Comparison of ENCODE assay signal across 16 cellular contexts in the genomic region with DNA sequence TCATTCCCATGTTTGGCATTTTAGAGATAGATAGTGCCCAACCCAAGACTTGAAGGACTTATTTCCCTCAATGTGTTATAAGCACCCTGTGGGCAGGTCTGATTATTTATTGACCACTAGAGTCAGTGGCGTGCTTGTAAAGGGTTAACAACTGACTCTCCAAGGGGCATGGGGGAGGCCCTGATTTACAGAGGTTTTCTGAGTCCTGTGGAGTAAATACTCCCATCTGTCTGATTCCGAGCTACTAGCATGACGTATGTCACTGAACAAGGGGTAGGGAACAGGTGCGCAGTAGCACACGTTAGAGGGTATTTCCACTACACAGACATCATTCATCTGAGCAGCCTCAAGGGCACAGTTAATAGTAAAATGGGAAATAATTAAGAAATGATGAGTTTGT. TPM values are rescaled to one million over a fixed set of nuclear protein-coding genes. Genes with fewer than 3 reads are reported as not detected.
DNase-seq lines count a peak whose midpoint lies in the region; ATAC-seq, FAIRE-seq and TF ChIP-seq lines count a peak whose summit lies in the region.
"Had no signal": no experiment of that assay in that cellular context is flagged by ENCODE, and none has a peak within 500 bp of the region (broad histone marks: within the 10 kb centered on the region; RNA-seq: fewer than 3 reads in every experiment).

No MANE protein-coding gene starts in this region.

- peaks cover 8% of the 10 kb centered on the region for H3K4me1 Mint-ChIP-seq in CD8-positive, alpha-beta T cell (ENCODE audit: low read depth)

- ATAC-seq in left colon = no peak
- no peak for ATAC-seq in aorta (ENCODE audit: low FRiP score)
- no peak for ATAC-seq in CD8-positive, alpha-beta T cell

- TF ChIP-seq POLR2A in H1 (IDR thresholded peaks at IDR 0.05; ENCODE audit: control extremely low read depth in 1 of 2, low read depth in 2 of 2, low read length in 2 of 2) = no peak
- TF ChIP-seq POLR2A in sigmoid colon (IDR thresholded peaks at IDR 0.05) = no peak

- H3K4me3 ChIP-seq in BLaER1 (no peak overlapping the region), H1 (ENCODE audit: extremely low read depth in 1 of 4, insufficient read depth in 2 of 4, low read depth in 3 of 4, low read length in 4 of 4) (no peak overlapping the region), sigmoid colon (no peak overlapping the region), mesendoderm (ENCODE audit: low read length) (no peak overlapping the region), aorta (ENCODE audit: low read length in 2 of 2) (no peak overlapping the region)
- H3K4me3 ChIP-seq in CD8-positive, alpha-beta T cell (ENCODE audit: low read depth, low read length) = no peak overlapping the region

- POLR2A ChIA-PET in H1 (lab: Charles Lee; ENCODE audit: partially characterized antibody) = interaction anchor here (0.6 to 2.7 kb wide), 3 partner anchors 17 to 98 kb away, joined by 3 to 13 read pairs (median 4); partner anchors contain the start of gene TRAM2
- POLR2A ChIA-PET in CD8-positive, alpha-beta T cell (lab: Charles Lee) = interaction anchor here (1.5 kb wide), 1 partner anchor 18 kb away, joined by 6 read pairs; the partner anchor contains the start of gene TRAM2

- H2BK5ac ChIP-seq in H1 (ENCODE audit: low read depth, low read length) (no peak overlapping the region), mesendoderm (ENCODE audit: low read length) (no peak overlapping the region)

- H4K5ac ChIP-seq in H1 (ENCODE audit: insufficient read length, low read depth, low read length) = no peak overlapping the region
- no peak overlapping the region for H4K5ac ChIP-seq in mesendoderm (ENCODE audit: low read length)

- no peaks in the 10 kb centered on the region for H3K27me3 ChIP-seq in BLaER1
- no peaks in the 10 kb centered on the region; a peak in 1 of 7 replicates for H3K27me3 ChIP-seq in H1 (replicated peaks in 1 of 4; ENCODE audit: control insufficient read depth in 3 of 4, extremely low read depth in 1 of 4, insufficient read depth in 3 of 4, low read length in 3 of 4)
- H3K27me3 ChIP-seq in sigmoid colon = no peaks in the 10 kb centered on the region
- no peaks in the 10 kb centered on the region for H3K27me3 ChIP-seq in mesendoderm (ENCODE audit: insufficient read depth, low read length, poor library complexity)
- no peaks in the 10 kb centered on the region for H3K27me3 ChIP-seq in aorta (ENCODE audit: control insufficient read depth in 1 of 2, insufficient read depth in 2 of 2, low read length in 1 of 2)
- H3K27me3 ChIP-seq in CD8-positive, alpha-beta T cell (ENCODE audit: insufficient read depth, low read length) = no peaks in the 10 kb centered on the region

- H2BK12ac ChIP-seq in H1 (ENCODE audit: low read depth, low read length) = no peak overlapping the region

- no peak overlapping the region for H3K27ac Mint-ChIP-seq in CD8-positive, alpha-beta T cell
- H3K27ac Mint-ChIP-seq: activated naive CD8-positive, alpha-beta T cell had no signal

- H3K36me3 ChIP-seq in BLaER1 (no peaks in the 10 kb centered on the region), H1 (ENCODE audit: control insufficient read depth in 2 of 4, insufficient read depth in 4 of 4, low read length in 3 of 4) (no peaks in the 10 kb centered on the region), sigmoid colon (no peaks in the 10 kb centered on the region), mesendoderm (ENCODE audit: control insufficient read depth, insufficient read depth, low read length) (no peaks in the 10 kb centered on the region), aorta (ENCODE audit: control insufficient read depth in 1 of 2, insufficient read depth in 2 of 2, low read length in 1 of 2) (no peaks in the 10 kb centered on the region)
- no peaks in the 10 kb centered on the region for H3K36me3 ChIP-seq in CD8-positive, alpha-beta T cell (ENCODE audit: insufficient read depth, low read length)

- H3K4me2 ChIP-seq in BLaER1 = peak overlapping the region; percentile 68; the same call in 1 of the 2 replicates
- no peak overlapping the region for H3K4me2 ChIP-seq in H1 (ENCODE audit: insufficient read depth in 1 of 2, low read depth in 2 of 2, low read length in 2 of 2)
- no peak overlapping the region for H3K4me2 ChIP-seq in mesendoderm (ENCODE audit: low read length)

- H3K23ac ChIP-seq in H1 (ENCODE audit: insufficient read length) = no peak overlapping the region
- no peak overlapping the region for H3K23ac ChIP-seq in mesendoderm (ENCODE audit: low read length)

- H3K4me1 ChIP-seq in BLaER1 = peaks cover 49% of the 10 kb centered on the region
- H3K4me1 ChIP-seq in H1 (replicated peaks in 1 of 4; ENCODE audit: control insufficient read depth in 3 of 4, insufficient read depth in 4 of 4, low read length in 3 of 4) = peaks cover 0 to 6% (median 3%) of the 10 kb centered on the region in 4 experiments; a peak in 6 of 7 replicates
- peaks cover 0 to 40% (median 28%) of the 10 kb centered on the region in 4 donors for H3K4me1 ChIP-seq in sigmoid colon
- H3K4me1 ChIP-seq in mesendoderm (ENCODE audit: control insufficient read depth, low read depth, low read length) = no peaks in the 10 kb centered on the region
- H3K4me1 ChIP-seq in aorta (ENCODE audit: control insufficient read depth in 1 of 2, insufficient read depth in 2 of 2, low read length in 2 of 2) = peaks cover 2 to 3% of the 10 kb centered on the region in 2 donors
- H3K4me1 ChIP-seq in CD8-positive, alpha-beta T cell (ENCODE audit: insufficient read depth, low read length) = no peaks in the 10 kb centered on the region

- no peak overlapping the region for H3K56ac ChIP-seq in H1 (replicated peaks; ENCODE audit: insufficient read length, low read depth, low read length)
- H3K56ac ChIP-seq in mesendoderm (ENCODE audit: low read length) = no peak overlapping the region

- H2BK15ac ChIP-seq in H1 (ENCODE audit: low read length) (no peak overlapping the region), mesendoderm (replicated peaks; ENCODE audit: low read depth) (no peak overlapping the region)

- no peak overlapping the region for H2BK20ac ChIP-seq in H1 (ENCODE audit: low read length)

- H3K9me3 ChIP-seq in BLaER1 = no peaks in the 10 kb centered on the region
- no peaks in the 10 kb centered on the region for H3K9me3 ChIP-seq in H1 (ENCODE audit: insufficient read depth in 2 of 2, low read depth in 1 of 2, low read length in 1 of 2)
- no peaks in the 10 kb centered on the region for H3K9me3 ChIP-seq in sigmoid colon
- H3K9me3 ChIP-seq in aorta (ENCODE audit: control insufficient read depth, low read length) = no peaks in the 10 kb centered on the region
- H3K9me3 ChIP-seq in CD8-positive, alpha-beta T cell (ENCODE audit: low read length) = no peaks in the 10 kb centered on the region

- no peak overlapping the region for H2AFZ ChIP-seq in H1 (ENCODE audit: low read length)

- H3K9me3 Mint-ChIP-seq in CD8-positive, alpha-beta T cell = no peaks in the 10 kb centered on the region
- H3K9me3 Mint-ChIP-seq: H9; T-helper 1 cell treated with Interleukin-12 subunit alpha and Interleukin-12 subunit beta and Interleukin-4 antibody, amounts not matched to agents 30 μg/mL and 1 μg/mL, for 36 hours had no signal

- FAIRE-seq in H1 (lab: Jason Lieb, UNC) = no peak
- FAIRE-seq: RCC 7860 had no signal

- no peaks in the 10 kb centered on the region for H3K36me3 Mint-ChIP-seq in CD8-positive, alpha-beta T cell
- H3K36me3 Mint-ChIP-seq: activated naive CD8-positive, alpha-beta T cell had no signal

- H3K23me2 ChIP-seq in H1 (ENCODE audit: low read depth, low read length) = no peaks in the 10 kb centered on the region

- H4K8ac ChIP-seq in H1 (ENCODE audit: extremely low read depth, insufficient read depth, low read length) = peak overlapping the region; percentile 7; the same call in 1 of the 2 replicates
- H4K8ac ChIP-seq in mesendoderm (ENCODE audit: low read depth, low read length) = no peak overlapping the region

- intact Hi-C loops in sigmoid colon (cut with DNase I) = no loop called here
- intact Hi-C loops in left colon (cut with DNase I, micrococcal nuclease) = no loop called here
- intact Hi-C loops in aorta (cut with DNase I) = no loop called here
- intact Hi-C loops in CD8-positive, alpha-beta T cell (cut with DNase I, micrococcal nuclease) = no loop called here

- TF ChIP-seq EP300 in H1 (IDR thresholded peaks at IDR 0.05; ENCODE audit: borderline replicate concordance in 1 of 2, low read depth in 2 of 2, low read length in 2 of 2) (no peak), sigmoid colon (IDR thresholded peaks at IDR 0.05) (no peak)

- H2AK5ac ChIP-seq in H1 (ENCODE audit: low read depth, low read length) = no peak overlapping the region
- H2AK5ac ChIP-seq in mesendoderm (ENCODE audit: low read length) = no peak overlapping the region

- H3K4ac ChIP-seq in H1 (replicated peaks; ENCODE audit: insufficient read length, low read depth, low read length) = no peak overlapping the region
- H3K4ac ChIP-seq in mesendoderm (ENCODE audit: low read depth, low read length) = no peak overlapping the region

- H3K4me3 Mint-ChIP-seq in CD8-positive, alpha-beta T cell = no peak overlapping the region
- H3K4me3 Mint-ChIP-seq: activated naive CD8-positive, alpha-beta T cell; H9; T-helper 1 cell treated with Interleukin-12 subunit alpha and Interleukin-12 subunit beta and Interleukin-4 antibody, amounts not matched to agents 30 μg/mL and 1 μg/mL, for 36 hours had no signal

- H3K27me3 Mint-ChIP-seq in CD8-positive, alpha-beta T cell (ENCODE audit: low read depth) = peaks cover 4% of the 10 kb centered on the region
- H3K27me3 Mint-ChIP-seq: activated naive CD8-positive, alpha-beta T cell had no signal

- TF ChIP-seq CTCF in H1 (IDR thresholded peaks at IDR 0.05; ENCODE audit: control extremely low read depth in 1 of 3, insufficient read depth in 1 of 3, low read depth in 1 of 3, low read length in 3 of 3) = no peak
- TF ChIP-seq CTCF in sigmoid colon (IDR thresholded peaks at IDR 0.05) = no peak
- TF ChIP-seq CTCF in CD8-positive, alpha-beta T cell (IDR thresholded peaks at IDR 0.05) = no peak

- H3K27ac ChIP-seq in BLaER1 (no peak overlapping the region), H1 (ENCODE audit: low read depth, low read length) (no peak overlapping the region), sigmoid colon (peak overlapping the region; percentile 69 to 77 (median 72)), mesendoderm (ENCODE audit: low read depth, low read length) (no peak overlapping the region), aorta (ENCODE audit: low read depth in 1 of 2, low read length in 2 of 2) (no peak overlapping the region)
- no peak overlapping the region for H3K27ac ChIP-seq in CD8-positive, alpha-beta T cell (ENCODE audit: low read depth, low read length)

- no peak overlapping the region for H4K91ac ChIP-seq in H1 (replicated peaks; ENCODE audit: insufficient read length, low read length)

- H3K18ac ChIP-seq in H1 (ENCODE audit: extremely low read depth, low read length) (no peak overlapping the region), mesendoderm (ENCODE audit: low read length) (no peak overlapping the region)

- H2BK120ac ChIP-seq in H1 (replicated peaks; ENCODE audit: low read depth, low read length) = no peak overlapping the region
- H2BK120ac ChIP-seq in mesendoderm (ENCODE audit: low read depth, low read length) = no peak overlapping the region

- CTCF ChIA-PET in H1 (lab: Charles Lee; ENCODE audit: partially characterized antibody) = interaction anchor here (0.5 to 6.8 kb wide), 15 partner anchors 9 to 308 kb away, joined by 3 to 85 read pairs (median 5); partner anchors contain the start of genes EFHC1 and TRAM2
- CTCF ChIA-PET in CD8-positive, alpha-beta T cell (lab: Charles Lee) = interaction anchor here (1.0 to 2.1 kb wide), 6 partner anchors 9 to 330 kb away, joined by 3 to 6 read pairs (median 4); no protein-coding TSS in a partner anchor

- 94% methylated on average over 5 of the region's 5 CpGs; no CpG with 5 or more reads in 1 of the 2 experiments for WGBS in H1 (ENCODE audit: extremely low coverage in 1 of 2, insufficient coverage in 1 of 2, insufficient read length in 1 of 2, insufficient replicate concordance in 2 of 2, low coverage in 1 of 2, low lambda C conversion rate in 2 of 2, missing lambda C conversion rate in 1 of 2), 2 experiments
- WGBS in sigmoid colon, 2 donors = 88 to 92% methylated on average over 5 of the region's 5 CpGs
- no CpG with 5 or more reads among the region's 5 CpGs for WGBS in mesendoderm (ENCODE audit: extremely low coverage, insufficient coverage, low lambda C conversion rate)
- 89 to 92% methylated on average over 5 of the region's 5 CpGs for WGBS in aorta, 2 donors

- TF ChIP-seq RAD21 in H1 (IDR thresholded peaks at IDR 0.05 in 1 of 2, conservative IDR thresholded peaks at IDR 0.05 in 1 of 2; ENCODE audit: low read depth in 2 of 2, low read length in 2 of 2) = no peak

- no peak overlapping the region for H3K9ac ChIP-seq in BLaER1
- peak overlapping the region in 1 of 4 experiments; percentile 43; a peak in 1 of 7 replicates for H3K9ac ChIP-seq in H1 (replicated peaks in 1 of 4; ENCODE audit: extremely low read depth in 1 of 4, low read depth in 3 of 4, low read length in 3 of 4)
- no peak overlapping the region for H3K9ac ChIP-seq in mesendoderm (ENCODE audit: low read length)

- H3K14ac ChIP-seq in H1 (ENCODE audit: insufficient read length) = no peak overlapping the region

- H3K79me1 ChIP-seq in H1 (ENCODE audit: low read depth, low read length) (no peaks in the 10 kb centered on the region), mesendoderm (ENCODE audit: low read length) (no peaks in the 10 kb centered on the region)

- peak; percentile 84 to 91 for DNase-seq in NCI-H524 (lab: John Stamatoyannopoulos, UW)
- no peak for DNase-seq in H1 (ENCODE audit: low read depth in 1 of 2, low spot score in 2 of 2)
- DNase-seq in sigmoid colon = no peak
- no peak for DNase-seq in left colon
- no peak for DNase-seq in mesendoderm
- no peak for DNase-seq in aorta
- no peak for DNase-seq in CD8-positive, alpha-beta T cell
- DNase-seq: activated CD4-positive, CD25-positive, alpha-beta regulatory T cell treated with anti-CD3 and anti-CD28 coated beads, Interleukin-2, amount 50 U/mL, for 72 hours; H9; hippocampal formation; NCI-H1417 treated with DMSO at 0.1 percent for 48 hours; stimulated activated naive CD4-positive, alpha-beta T cell had no signal

- H4K20me1 ChIP-seq in BLaER1 (no peaks in the 10 kb centered on the region), H1 (replicated peaks in 1 of 2; ENCODE audit: control insufficient read depth in 1 of 2, insufficient read depth in 2 of 2, low read length in 2 of 2) (no peaks in the 10 kb centered on the region)

- H3K79me2 ChIP-seq in H1 (ENCODE audit: control insufficient read depth in 1 of 2, insufficient read depth in 2 of 2, low read length in 2 of 2) (no peaks in the 10 kb centered on the region), mesendoderm (ENCODE audit: control insufficient read depth, insufficient read depth, low read length) (no peaks in the 10 kb centered on the region)

RNA-seq across cellular contexts. Expression of gene TRAM2, which starts 17.4 kb away (rescaled TPM):
- 21.4 and 21.6 TPM in 2 replicates for total RNA-seq in H1 (2021; fragmentation: NEBNext Ultra II Directional; extraction: Animal tissue kit (Norgen Biotek cat#: 25700))
- polyA plus RNA-seq in H1 (2011; rRNA removed) (8.5 and 9.0 TPM in 2 replicates), sigmoid colon (10 to 100 TPM in 1 of 3 donors, 1 to 10 TPM in 2; 1.8 to 13.3 (median 3.6) TPM), aorta (10 to 100 TPM in 1 of 2 donors, 1 to 10 TPM in 1; 7.5 to 22.6 TPM)
- 8.6 TPM for polyA plus RNA-seq in H1 (2011; cell fraction: cytosol; rRNA removed)
- 10.0 TPM for polyA plus RNA-seq in H1 (2011; cell fraction: nucleus; rRNA removed)
- polyA plus RNA-seq in H1 (2012, experiment 1 of 2) = 8.3 to 11.6 TPM (median 10.6 TPM) in 4 replicates
- polyA plus RNA-seq in H1 (2012, experiment 2 of 2) = 4.8 TPM
- 18.2 TPM for polyA plus RNA-seq in H1 (2013, experiment 1 of 2)
- 21.0 TPM for polyA plus RNA-seq in H1 (2013, experiment 2 of 2)
- 15.8 and 16.0 TPM in 2 replicates for polyA minus RNA-seq in H1 (2011; rRNA and poly(A)+ RNA removed)
- polyA minus RNA-seq in H1 (2011; cell fraction: cytosol; rRNA and poly(A)+ RNA removed) = 10.1 TPM
- 12.7 TPM for polyA minus RNA-seq in H1 (2011; cell fraction: nucleus; rRNA and poly(A)+ RNA removed)
- total RNA-seq in sigmoid colon (10 to 100 TPM in 3 of 4 donors, 1 to 10 TPM in 1; 9.6 to 15.0 (median 12.4) TPM), left colon (10 to 100 TPM; 15.3 to 23.7 TPM), aorta (10 to 100 TPM; 38.0 to 39.5 TPM)
- 39.3 TPM for polyA plus RNA-seq in mesendoderm (2013, experiment 1 of 2)
- 39.0 TPM for polyA plus RNA-seq in mesendoderm (2013, experiment 2 of 2)
- total RNA-seq in CD8-positive, alpha-beta T cell = 1 to 10 TPM; 4.6 to 4.9 TPM

Comparison
In these comparisons a context has a peak if more than half of its experiments do, and no peak if none do; other contexts are left out.
1. H3K27ac ChIP-seq: peak in sigmoid colon (4 of 4); none in BLaER1 (single experiment), H1 (single experiment), mesendoderm (single experiment), aorta (0 of 2) and CD8-positive, alpha-beta T cell (single experiment).
2. DNase-seq: peak in NCI-H524 (2 of 2); none in H1 (0 of 2), sigmoid colon (single experiment), left colon (0 of 2), mesendoderm (single experiment), aorta (0 of 2) and CD8-positive, alpha-beta T cell (0 of 7).